In the genomic region with DNA sequence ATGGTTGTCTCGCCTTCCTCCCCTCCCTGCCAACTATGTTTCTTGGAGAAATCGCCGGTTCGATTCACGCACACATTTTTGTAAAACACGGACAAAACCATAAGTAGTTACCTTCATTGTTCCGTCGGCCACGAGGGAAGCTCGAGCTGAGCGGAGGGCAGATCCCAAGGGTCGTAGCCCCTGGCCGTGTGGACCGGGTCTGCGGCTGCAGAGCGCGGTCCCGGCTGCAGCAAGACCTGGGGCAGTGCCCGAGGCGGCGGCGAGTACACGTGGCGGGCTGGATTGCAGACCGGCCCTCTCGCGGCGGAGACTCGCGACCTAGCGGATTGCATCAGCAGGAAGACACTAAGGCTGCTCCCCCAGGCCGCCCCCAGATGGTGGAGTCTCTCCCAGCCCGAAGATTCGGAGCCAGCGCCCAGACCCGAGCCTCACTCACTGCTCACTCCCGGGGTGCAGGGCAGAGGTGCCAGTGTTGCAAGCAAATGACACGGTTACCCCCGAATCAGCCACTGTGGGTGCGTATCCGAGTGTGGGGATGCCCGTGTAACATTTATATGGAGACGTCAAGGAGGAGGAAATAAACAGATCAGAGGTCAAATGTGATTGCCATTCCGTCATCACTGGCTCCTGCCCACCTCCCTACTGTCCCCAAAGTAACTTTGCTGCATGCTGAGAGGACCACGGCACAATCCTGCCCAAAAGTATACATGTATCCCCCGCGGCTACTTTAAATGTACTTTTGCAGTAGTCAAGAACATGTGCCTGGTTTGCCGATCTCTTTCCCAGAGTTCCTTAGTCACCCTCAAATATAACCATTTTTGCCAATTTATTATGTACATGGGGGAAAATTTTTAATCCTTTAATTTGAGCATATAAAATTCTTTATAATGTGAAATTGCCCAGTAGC, we compare ENCODE assay signal across 8 cellular contexts. TPM values are rescaled to one million over a fixed set of nuclear protein-coding genes. Genes with fewer than 3 reads are reported as not detected.
DNase-seq lines count a peak whose midpoint lies in the region; ATAC-seq and TF ChIP-seq lines count a peak whose summit lies in the region.

A gene with protein sequence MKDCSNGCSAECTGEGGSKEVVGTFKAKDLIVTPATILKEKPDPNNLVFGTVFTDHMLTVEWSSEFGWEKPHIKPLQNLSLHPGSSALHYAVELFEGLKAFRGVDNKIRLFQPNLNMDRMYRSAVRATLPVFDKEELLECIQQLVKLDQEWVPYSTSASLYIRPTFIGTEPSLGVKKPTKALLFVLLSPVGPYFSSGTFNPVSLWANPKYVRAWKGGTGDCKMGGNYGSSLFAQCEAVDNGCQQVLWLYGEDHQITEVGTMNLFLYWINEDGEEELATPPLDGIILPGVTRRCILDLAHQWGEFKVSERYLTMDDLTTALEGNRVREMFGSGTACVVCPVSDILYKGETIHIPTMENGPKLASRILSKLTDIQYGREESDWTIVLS (minus strand): TSS at position 286 of the 907 bp plus-strand sequence. CDS start 169 bp downstream, at position 117.

- no peaks in the 10 kb centered on the region for H3K27me3 ChIP-seq in Peyer's patch

- no peak for TF ChIP-seq CTCF in Peyer's patch (IDR thresholded peaks at IDR 0.05)

- H3K27ac ChIP-seq in Peyer's patch = peak within 1 kb of the TSS in 3 of 4 donors; percentile 7 to 34 (median 8)

- H3K36me3 ChIP-seq in Peyer's patch = no peaks in the 10 kb centered on the region

- ATAC-seq in HG03103 (IDR thresholded peaks at IDR 0.05; ENCODE audit: low read depth, unreplicated experiment) = peak; percentile 27

- peak within 1 kb of the TSS; percentile 24 to 58 (median 52) for H3K4me3 ChIP-seq in Peyer's patch

- TF ChIP-seq POLR2A in Peyer's patch (IDR thresholded peaks at IDR 0.05) = no peak

- DNase-seq in activated effector memory CD4-positive, alpha-beta T cell treated with anti-CD3 and anti-CD28 coated beads, Interleukin-2, amount 50 U/mL, for 16 hours = peak; percentile 69
- DNase-seq in activated effector memory CD4-positive, alpha-beta T cell treated with Interleukin-2 at 50 U/mL for 16 hours = no peak
- peak; percentile 56 to 81 (median 57) for DNase-seq in Peyer's patch
- peak in 38 of 56 donors; percentile 4 to 65 (median 22) for DNase-seq in amygdala (lab: John Stamatoyannopoulos, UW)
- DNase-seq in hepatic stellate cell (ENCODE audit: low spot score) = peak; percentile 81
- peak; percentile 32 for DNase-seq in putamen (ENCODE audit: low spot score)
- no peak for DNase-seq in NCI-H1436 (lab: John Stamatoyannopoulos, UW)

- no peaks in the 10 kb centered on the region for H3K9me3 ChIP-seq in Peyer's patch

- peaks cover 0 to 7% (median 3%) of the 10 kb centered on the region in 4 donors for H3K4me1 ChIP-seq in Peyer's patch

RNA-seq across cellular contexts. Expression of the gene that starts here (rescaled TPM):
- 10 to 100 TPM in 3 of 4 donors, 1 to 10 TPM in 1; 3.9 to 36.3 (median 13.7) TPM for total RNA-seq in Peyer's patch

Comparison
In these comparisons a context has a peak if more than half of its experiments do, and no peak if none do; other contexts are left out.
1. DNase-seq: peak in activated effector memory CD4-positive, alpha-beta T cell treated with anti-CD3 and anti-CD28 coated beads, Interleukin-2, amount 50 U/mL, for 16 hours (single experiment), Peyer's patch (3 of 3), amygdala (38 of 56), hepatic stellate cell (single experiment) and putamen (single experiment); none in activated effector memory CD4-positive, alpha-beta T cell treated with Interleukin-2 at 50 U/mL for 16 hours (single experiment) and NCI-H1436 (single experiment).